Comparison of ENCODE assay signal across 1 cellular context in genomic region chr5:169583424-169584215, GRCh38.
TF ChIP-seq lines count a peak whose summit lies in the region.

SPDL1 (plus strand) TSS chr5:169583773; CDS start chr5:169588417, 4,644 bp downstream.

TF ChIP-seq in HepG2, 621 proteins besides CTCF, POLR2A, EP300 and RAD21 (continued from another document and continues in another):
- TF ChIP-seq E2F5 (CRISPR knock-in tag; conservative IDR thresholded peaks at IDR 0.05): peak; percentile 92
- TF ChIP-seq HMG20B (CRISPR knock-in tag; conservative IDR thresholded peaks at IDR 0.05): no peak
- TF ChIP-seq AKNA (CRISPR knock-in tag; IDR thresholded peaks at IDR 0.05; ENCODE audit: borderline replicate concordance): no peak
- no peak for TF ChIP-seq FOXP4 (CRISPR knock-in tag; IDR thresholded peaks at IDR 0.05)
- TF ChIP-seq SNAI1 (CRISPR knock-in tag; IDR thresholded peaks at IDR 0.05; ENCODE audit: borderline replicate concordance): no peak
- no peak for TF ChIP-seq ZUFSP (CRISPR knock-in tag; IDR thresholded peaks at IDR 0.05; ENCODE audit: borderline replicate concordance)
- TF ChIP-seq ZFY (CRISPR knock-in tag; IDR thresholded peaks at IDR 0.05): peak; percentile 93
- TF ChIP-seq HNRNPLL (IDR thresholded peaks at IDR 0.05; ENCODE audit: low read depth, low read length, poor library complexity, severe bottlenecking): peak; percentile 58
- TF ChIP-seq NR2C2 (CRISPR knock-in tag; IDR thresholded peaks at IDR 0.05; ENCODE audit: borderline replicate concordance): no peak
- TF ChIP-seq IRF2 (CRISPR knock-in tag; IDR thresholded peaks at IDR 0.05): peak; percentile 49; the same call in 1 of the 2 replicates
- TF ChIP-seq ZNF20 (CRISPR knock-in tag; IDR thresholded peaks at IDR 0.05): no peak
- no peak for TF ChIP-seq ZNF710 (CRISPR knock-in tag; IDR thresholded peaks at IDR 0.05; ENCODE audit: borderline replicate concordance)
- TF ChIP-seq KLF13 (CRISPR knock-in tag; IDR thresholded peaks at IDR 0.05): no peak
- no peak for TF ChIP-seq FOXJ3 (CRISPR knock-in tag; IDR thresholded peaks at IDR 0.05; ENCODE audit: borderline replicate concordance)
- peak; percentile 88 for TF ChIP-seq POLR2AphosphoS5 (IDR thresholded peaks at IDR 0.05; ENCODE audit: low read depth, low read length)
- peak; percentile 28; the same call in 1 of the 2 replicates for TF ChIP-seq ZNF670 (CRISPR knock-in tag; IDR thresholded peaks at IDR 0.05; ENCODE audit: borderline replicate concordance)
- TF ChIP-seq SMARCC2 (IDR thresholded peaks at IDR 0.05): no peak
- TF ChIP-seq SMC3 (IDR thresholded peaks at IDR 0.05; ENCODE audit: low read length): no peak
- TF ChIP-seq WIZ (CRISPR knock-in tag; IDR thresholded peaks at IDR 0.05): no peak
- no peak for TF ChIP-seq KLF9 (CRISPR knock-in tag; IDR thresholded peaks at IDR 0.05; ENCODE audit: low read depth)
- no peak; the same call in 1 of the 2 replicates for TF ChIP-seq ZNF790 (CRISPR knock-in tag; IDR thresholded peaks at IDR 0.05; ENCODE audit: borderline replicate concordance)
- no peak for TF ChIP-seq RFX5 (IDR thresholded peaks at IDR 0.05; ENCODE audit: low read depth, low read length)
- no peak; the same call in 1 of the 2 replicates for TF ChIP-seq HNF1B (CRISPR knock-in tag; IDR thresholded peaks at IDR 0.05)
- TF ChIP-seq ZSCAN30 (CRISPR knock-in tag; IDR thresholded peaks at IDR 0.05): no peak
- no peak for TF ChIP-seq MEF2D (CRISPR knock-in tag; IDR thresholded peaks at IDR 0.05)
- TF ChIP-seq ZNF503 (CRISPR knock-in tag; IDR thresholded peaks at IDR 0.05): no peak
- no peak for TF ChIP-seq HMGA1 (CRISPR knock-in tag; conservative IDR thresholded peaks at IDR 0.05)
- TF ChIP-seq BORCS8-MEF2B (CRISPR knock-in tag; IDR thresholded peaks at IDR 0.05): peak; percentile 73
- peak; percentile 67; the same call in 1 of the 2 replicates for TF ChIP-seq YEATS4 (CRISPR knock-in tag; IDR thresholded peaks at IDR 0.05; ENCODE audit: borderline replicate concordance)
- TF ChIP-seq SMARCE1 (IDR thresholded peaks at IDR 0.05; ENCODE audit: borderline replicate concordance): no peak
- TF ChIP-seq BCL3 (CRISPR knock-in tag; IDR thresholded peaks at IDR 0.05): 0 out of 2 replicates have a peak, but pooled peaks have one; percentile 44
- no peak for TF ChIP-seq MAFG (CRISPR knock-in tag; IDR thresholded peaks at IDR 0.05)
- no peak for TF ChIP-seq NR0B2 (CRISPR knock-in tag; IDR thresholded peaks at IDR 0.05)
- TF ChIP-seq HOXA9 (CRISPR knock-in tag; IDR thresholded peaks at IDR 0.05; ENCODE audit: borderline replicate concordance): no peak
- TF ChIP-seq ADNP (CRISPR knock-in tag; IDR thresholded peaks at IDR 0.05): no peak
- TF ChIP-seq ZNF274 (CRISPR knock-in tag; IDR thresholded peaks at IDR 0.05): no peak
- no peak for TF ChIP-seq BCL6 (CRISPR knock-in tag; IDR thresholded peaks at IDR 0.05)
- TF ChIP-seq ZNF460 (CRISPR knock-in tag; IDR thresholded peaks at IDR 0.05; ENCODE audit: borderline replicate concordance): no peak
- TF ChIP-seq NFYC (CRISPR knock-in tag; IDR thresholded peaks at IDR 0.05): peak; percentile 34
- TF ChIP-seq ZNF160 (CRISPR knock-in tag; IDR thresholded peaks at IDR 0.05): no peak
- TF ChIP-seq ZNF496 (CRISPR knock-in tag; IDR thresholded peaks at IDR 0.05; ENCODE audit: insufficient replicate concordance): no peak
- TF ChIP-seq HOXA7 (CRISPR knock-in tag; IDR thresholded peaks at IDR 0.05): no peak
- TF ChIP-seq CBX1 (IDR thresholded peaks at IDR 0.05; ENCODE audit: low read depth): peak; percentile 42
- TF ChIP-seq NFKB2 (CRISPR knock-in tag; IDR thresholded peaks at IDR 0.05; ENCODE audit: borderline replicate concordance): no peak
- no peak for TF ChIP-seq CBX2 (IDR thresholded peaks at IDR 0.05; ENCODE audit: low read depth, low read length)
- TF ChIP-seq CBX2 (CRISPR knock-in tag; IDR thresholded peaks at IDR 0.05; ENCODE audit: low read depth): no peak
- TF ChIP-seq FOSL1 (CRISPR knock-in tag; IDR thresholded peaks at IDR 0.05; ENCODE audit: borderline replicate concordance): no peak
- TF ChIP-seq TRAFD1 (CRISPR knock-in tag; IDR thresholded peaks at IDR 0.05; ENCODE audit: borderline replicate concordance): no peak
